In the genomic region with DNA sequence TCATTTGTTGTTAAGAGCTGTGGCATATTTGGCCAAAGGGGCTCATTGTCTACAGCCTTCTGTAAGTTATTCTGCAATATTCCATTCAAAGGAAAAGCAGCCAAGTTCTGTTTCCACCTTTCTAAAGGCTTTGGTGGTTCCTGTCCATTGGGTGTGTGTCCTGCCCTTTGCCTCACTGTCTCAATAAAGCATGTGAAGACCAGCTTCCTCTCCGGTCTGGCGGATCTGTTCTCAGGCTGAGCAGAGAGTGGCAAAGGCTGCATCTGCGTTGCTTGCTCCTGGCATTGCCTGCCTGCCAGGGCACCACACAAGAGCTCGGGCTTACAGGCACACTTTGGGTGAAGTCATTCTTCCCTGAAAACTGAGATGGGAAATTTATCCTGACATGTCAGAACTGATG, we compare ENCODE assay signal across 28 cellular contexts. TPM values are rescaled to one million over a fixed set of nuclear protein-coding genes. Genes with fewer than 3 reads are reported as not detected.
"Had no signal": no experiment of that assay in that cellular context is flagged by ENCODE, and none has a peak within 500 bp of the region (broad histone marks: within the 10 kb centered on the region; RNA-seq: fewer than 3 reads in every experiment).

No MANE protein-coding gene starts in this region.

- H3K27ac ChIP-seq: ascending aorta, skin epidermis, upper lobe of left lung, WERI-Rb-1 had no signal

- H3K4me1 Mint-ChIP-seq: brain, T-helper 17 cell had no signal

- H3K4me3 Mint-ChIP-seq: activated CD4-positive, alpha-beta memory T cell treated with anti-CD3 and anti-CD28 coated beads for 36 hours; activated CD4-positive, alpha-beta T cell treated with anti-CD3 and anti-CD28 coated beads, Interleukin-2, amount 10 ng/mL, durations not matched to agents 24 days and 14 days; activated naive CD4-positive, alpha-beta T cell treated with anti-CD3 and anti-CD28 coated beads, Interleukin-2, amount 10 ng/mL, durations not matched to agents 7 days and 5 days; activated naive CD8-positive, alpha-beta T cell treated with anti-CD3 and anti-CD28 coated beads, Interleukin-2, amount 10 ng/mL, durations not matched to agents 7 days and 5 days; activated T-helper 1 cell treated with anti-CD3 and anti-CD28 coated beads, Interleukin-12 subunit alpha, Interleukin-12 subunit beta, Interleukin-2, Interleukin-4 antibody, amounts not matched to agents 30 ng/mL and 10 ng/mL and 1 ng/mL, durations not matched to agents 14 hours and 24 hours and 36 hours; brain; endodermal cell; natural killer cell treated with Interleukin-12 subunit alpha and Interleukin-12 subunit beta and Interleukin-15 and Interleukin-18, amount 100 ng/mL, for 72 hours; T-helper 17 cell had no signal

- H3K4me3 ChIP-seq: ascending aorta, skin epidermis, upper lobe of left lung had no signal

- H3K36me3 ChIP-seq: ascending aorta, upper lobe of left lung, WERI-Rb-1 had no signal

- H3K27me3 ChIP-seq: ascending aorta, upper lobe of left lung had no signal

- ATAC-seq: activated CD4-positive, CD25-positive, alpha-beta regulatory T cell treated with anti-CD3 and anti-CD28 coated beads, Interleukin-2, amount 50 U/mL, for 24 hours; esophagus mucosa; natural killer cell treated with Interleukin-12 subunit alpha and Interleukin-12 subunit beta and Interleukin-15 and Interleukin-18, amount 100 ng/mL, for 72 hours; sciatic nerve; stimulated activated naive CD8-positive, alpha-beta T cell treated with anti-CD3 and anti-CD28 coated beads, Interleukin-15, Interleukin-2, amounts not matched to agents 100 U/mL and 50 U/mL, for 24 hours; T-helper 17 cell had no signal

- H3K36me3 Mint-ChIP-seq: activated CD4-positive, alpha-beta memory T cell treated with anti-CD3 and anti-CD28 coated beads for 36 hours; activated naive CD4-positive, alpha-beta T cell treated with anti-CD3 and anti-CD28 coated beads, Interleukin-2, amount 10 ng/mL, durations not matched to agents 7 days and 5 days; natural killer cell treated with Interleukin-12 subunit alpha and Interleukin-12 subunit beta and Interleukin-15 and Interleukin-18, amount 100 ng/mL, for 72 hours had no signal

- H3K9me3 Mint-ChIP-seq: activated CD4-positive, alpha-beta memory T cell treated with anti-CD3 and anti-CD28 coated beads for 36 hours; activated naive CD4-positive, alpha-beta T cell treated with anti-CD3 and anti-CD28 coated beads, Interleukin-2, amount 10 ng/mL, durations not matched to agents 7 days and 5 days; activated naive CD8-positive, alpha-beta T cell treated with anti-CD3 and anti-CD28 coated beads, Interleukin-2, amount 10 ng/mL, durations not matched to agents 7 days and 5 days; activated T-helper 1 cell treated with anti-CD3 and anti-CD28 coated beads, Interleukin-12 subunit alpha, Interleukin-12 subunit beta, Interleukin-2, Interleukin-4 antibody, amounts not matched to agents 30 ng/mL and 10 ng/mL and 1 ng/mL, durations not matched to agents 14 hours and 24 hours and 36 hours; natural killer cell treated with Interleukin-12 subunit alpha and Interleukin-12 subunit beta and Interleukin-15 and Interleukin-18, amount 100 ng/mL, for 72 hours had no signal

- FAIRE-seq: islet of Langerhans had no signal

- H3K27ac Mint-ChIP-seq: activated CD4-positive, alpha-beta memory T cell treated with anti-CD3 and anti-CD28 coated beads for 36 hours; activated CD4-positive, alpha-beta T cell treated with anti-CD3 and anti-CD28 coated beads, Interleukin-2, amount 10 ng/mL, durations not matched to agents 24 days and 14 days; activated naive CD4-positive, alpha-beta T cell treated with anti-CD3 and anti-CD28 coated beads, Interleukin-2, amount 10 ng/mL, durations not matched to agents 7 days and 5 days; activated naive CD8-positive, alpha-beta T cell treated with anti-CD3 and anti-CD28 coated beads, Interleukin-2, amount 10 ng/mL, durations not matched to agents 7 days and 5 days; activated T-helper 1 cell treated with anti-CD3 and anti-CD28 coated beads, Interleukin-12 subunit alpha, Interleukin-12 subunit beta, Interleukin-2, Interleukin-4 antibody, amounts not matched to agents 30 ng/mL and 10 ng/mL and 1 ng/mL, durations not matched to agents 14 hours and 24 hours and 36 hours; brain; endodermal cell; natural killer cell treated with Interleukin-12 subunit alpha and Interleukin-12 subunit beta and Interleukin-15 and Interleukin-18, amount 100 ng/mL, for 72 hours; progenitor cell of endocrine pancreas; T-helper 17 cell had no signal

- DNase-seq: activated CD4-positive, alpha-beta memory T cell treated with anti-CD3 and anti-CD28 coated beads for 36 hours; activated CD4-positive, alpha-beta T cell treated with anti-CD3 and anti-CD28 coated beads, Interleukin-2, amount 10 ng/mL, durations not matched to agents 24 days and 14 days; activated CD8-positive, alpha-beta memory T cell treated with anti-CD3 and anti-CD28 coated beads, Interleukin-2, amount 50 U/mL, for 4 hours; activated effector memory CD4-positive, alpha-beta T cell treated with anti-CD3 and anti-CD28 coated beads, Interleukin-2, amount 50 U/mL, for 16 hours; activated naive CD4-positive, alpha-beta T cell treated with anti-CD3 and anti-CD28 coated beads, Interleukin-2, amount 10 ng/mL, durations not matched to agents 7 days and 5 days; activated naive CD8-positive, alpha-beta T cell treated with anti-CD3 and anti-CD28 coated beads, Interleukin-2, amount 10 ng/mL, durations not matched to agents 7 days and 5 days; activated T-cell treated with anti-CD3 and anti-CD28 coated beads, Interleukin-2, amount 50 U/mL, for 1 hour; cortex of kidney; endodermal cell; foreskin fibroblast; mammary epithelial cell; stimulated activated CD4-positive, alpha-beta T cell treated with anti-CD3 and anti-CD28 coated beads, Interleukin-12 subunit alpha, Interleukin-12 subunit beta, amount 100 ng/mL, for 4 hours; stimulated activated CD4-positive, alpha-beta T cell treated with anti-CD3 and anti-CD28 coated beads, Interleukin-4, amount 100 ng/mL, for 1 hour; stimulated activated naive CD8-positive, alpha-beta T cell treated with anti-CD3 and anti-CD28 coated beads, Interleukin-15, Interleukin-2, amounts not matched to agents 100 U/mL and 50 U/mL, for 24 hours; T-helper 17 cell; T1000; upper lobe of left lung; WERI-Rb-1 had no signal

- H3K27me3 Mint-ChIP-seq: activated CD4-positive, alpha-beta T cell treated with anti-CD3 and anti-CD28 coated beads, Interleukin-2, amount 10 ng/mL, durations not matched to agents 24 days and 14 days; activated naive CD4-positive, alpha-beta T cell treated with anti-CD3 and anti-CD28 coated beads, Interleukin-2, amount 10 ng/mL, durations not matched to agents 7 days and 5 days; progenitor cell of endocrine pancreas had no signal

- H3K9me3 ChIP-seq: ascending aorta, upper lobe of left lung had no signal

RNA-seq across cellular contexts. Expression of gene ST6GALNAC3, which starts 34.9 kb away (rescaled TPM):
- total RNA-seq: activated T-helper 1 cell treated with anti-CD3 and anti-CD28 coated beads, Interleukin-12 subunit alpha, Interleukin-12 subunit beta, Interleukin-2, Interleukin-4 antibody, amounts not matched to agents 30 ng/mL and 10 ng/mL and 1 ng/mL, durations not matched to agents 14 hours and 24 hours and 36 hours had no signal
